Comparison of ENCODE assay signal across 14 cellular contexts in genomic region chr1:205515781-205516253, GRCh38. TPM values are rescaled to one million over a fixed set of nuclear protein-coding genes. Genes with fewer than 3 reads are reported as not detected.
DNase-seq lines count a peak whose midpoint lies in the region; ATAC-seq and TF ChIP-seq lines count a peak whose summit lies in the region.
"Had no signal": no experiment of that assay in that cellular context is flagged by ENCODE, and none has a peak within 500 bp of the region (broad histone marks: within the 10 kb centered on the region; RNA-seq: fewer than 3 reads in every experiment).

No MANE protein-coding gene starts in this region.

- H3K4me1 ChIP-seq in HCT116 (ENCODE audit: control insufficient read depth in 1 of 2, insufficient read depth in 2 of 2, low read length in 2 of 2) (peaks cover 10 to 55% of the 10 kb centered on the region in 2 experiments; a peak in 3 of 4 replicates), spleen (peaks cover 0 to 49% (median 21%) of the 10 kb centered on the region in 6 donors)

- POLR2A ChIA-PET in HCT116 (lab: Charles Lee): no interaction called here

- intact Hi-C loops in HCT116 (cut with micrococcal nuclease): no loop called here
- intact Hi-C loops in spleen (cut with DNase I; ENCODE audit: low total_unique reads): no loop called here

- ATAC-seq in HCT116: peak; percentile 34
- ATAC-seq: CD8-positive, alpha-beta T cell had no signal

- no peak for TF ChIP-seq RAD21 in HCT116 (IDR thresholded peaks at IDR 0.05; ENCODE audit: low read depth)

- CTCF ChIA-PET in HCT116 (lab: Charles Lee): interaction anchor here (1.3 to 2.4 kb wide), 2 partner anchors 8 to 28 kb away, joined by 5 to 10 read pairs; no protein-coding TSS in a partner anchor

- no peaks in the 10 kb centered on the region for H3K9me3 ChIP-seq in HCT116 (ENCODE audit: control insufficient read depth in 1 of 2, insufficient read depth in 1 of 2, low read depth in 1 of 2, low read length in 2 of 2)
- no peaks in the 10 kb centered on the region for H3K9me3 ChIP-seq in spleen

- H3K27me3 ChIP-seq in HCT116 (ENCODE audit: insufficient read depth, low read length) (no peaks in the 10 kb centered on the region), layer of hippocampus (ENCODE audit: control insufficient read depth, insufficient read depth, low read length) (no peaks in the 10 kb centered on the region), spleen (replicated peaks in 1 of 7) (no peaks in the 10 kb centered on the region)

- H3K79me2 ChIP-seq in HCT116 (ENCODE audit: insufficient read depth, low read length): no peaks in the 10 kb centered on the region; the same call in 1 of the 2 replicates

- RAD21 ChIA-PET in HCT116 (lab: Charles Lee; ENCODE audit: low non-redundant PET in 1 of 2, low total read pairs in 2 of 2, uncharacterized antibody in 2 of 2, unreplicated experiment in 2 of 2): no interaction called here

- H3K27ac ChIP-seq in HCT116 (ENCODE audit: low read depth, low read length): peak overlapping the region; percentile 4; the same call in 1 of the 2 replicates
- H3K27ac ChIP-seq in layer of hippocampus (ENCODE audit: low read depth, low read length): peak overlapping the region; percentile 97
- peak overlapping the region in 6 of 8 donors; percentile 51 to 70 (median 63) for H3K27ac ChIP-seq in spleen

- H3K4me2 ChIP-seq in HCT116 (ENCODE audit: low read length): peak overlapping the region; percentile 28

- TF ChIP-seq CTCF in HCT116 (IDR thresholded peaks at IDR 0.05 in 2 of 3, conservative IDR thresholded peaks at IDR 0.05 in 1 of 3; ENCODE audit: borderline replicate concordance in 1 of 3, insufficient read depth in 1 of 3, low read depth in 2 of 3, low read length in 2 of 3) (no peak), spleen (IDR thresholded peaks at IDR 0.05 in 8 of 11, conservative IDR thresholded peaks at IDR 0.05 in 3 of 11) (no peak)

- no peaks in the 10 kb centered on the region for H4K20me1 ChIP-seq in HCT116 (ENCODE audit: insufficient read depth)

- DNase-seq in HCT116 (ENCODE audit: low read depth, low spot score) (no peak), cerebellar cortex (ENCODE audit: low spot score) (peak; percentile 47), spleen (no peak), NCI-H1436 treated with DMSO at 0.1 percent for 48 hours (lab: John Stamatoyannopoulos, UW) (no peak), NCI-H510A (lab: John Stamatoyannopoulos, UW) (no peak)
- DNase-seq in stimulated activated CD4-positive, alpha-beta T cell treated with anti-CD3 and anti-CD28 coated beads, Interleukin-15, amount 100 ng/mL, for 24 hours: no peak
- DNase-seq in activated CD4-positive, alpha-beta T cell treated with anti-CD3 and anti-CD28 coated beads, Interleukin-2, amount 50 U/mL, for 48 hours: no peak
- DNase-seq: activated CD4-positive, alpha-beta memory T cell treated with anti-CD3 and anti-CD28 coated beads, Interleukin-2, amount 10 ng/mL, durations not matched to agents 7 days and 5 days; activated naive CD8-positive, alpha-beta T cell treated with anti-CD3 and anti-CD28 coated beads, Interleukin-2, amount 10 ng/mL, durations not matched to agents 7 days and 5 days; CD8-positive, alpha-beta T cell; HFFc6; NCI-H510A treated with DMSO at 0.1 percent for 48 hours; stimulated activated CD4-positive, alpha-beta T cell treated with anti-CD3 and anti-CD28 coated beads, Interleukin-4, amount 100 ng/mL, for 24 hours had no signal

- H3K9ac ChIP-seq in HCT116 (ENCODE audit: low read length): no peak overlapping the region

- TF ChIP-seq POLR2A in HCT116 (IDR thresholded peaks at IDR 0.05; ENCODE audit: borderline replicate concordance, extremely low read depth, insufficient read depth, insufficient read length): no peak
- TF ChIP-seq POLR2A in spleen (IDR thresholded peaks at IDR 0.05): no peak

- BruUV-seq in HCT116 (replicated peaks; lab: Mats Ljungman, UMichigan): no TSS peak

- WGBS in spleen, 5 donors: 48 to 76% (median 70%) methylated on average over 5 of the region's 5 CpGs

- no peak overlapping the region for H3K4me3 ChIP-seq in HCT116 (replicated peaks in 1 of 2; ENCODE audit: low read depth in 1 of 2, low read length in 2 of 2)
- no peak overlapping the region for H3K4me3 ChIP-seq in spleen

- no peak overlapping the region for H2AFZ ChIP-seq in HCT116 (ENCODE audit: low read depth, low read length, poor library complexity, severe bottlenecking)

- H3K9me2 ChIP-seq in HCT116 (ENCODE audit: insufficient read depth): no peaks in the 10 kb centered on the region

- H3K36me3 ChIP-seq in HCT116 (ENCODE audit: control insufficient read depth in 1 of 2, insufficient read depth in 2 of 2, low read length in 2 of 2): no peaks in the 10 kb centered on the region
- no peaks in the 10 kb centered on the region for H3K36me3 ChIP-seq in spleen

TF ChIP-seq in HCT116, 20 proteins besides CTCF, POLR2A, EP300 and RAD21:
- TF ChIP-seq CEBPB (IDR thresholded peaks at IDR 0.05; ENCODE audit: low read depth) (no peak), SIN3A (IDR thresholded peaks at IDR 0.05; ENCODE audit: low read depth) (no peak), YY1 (IDR thresholded peaks at IDR 0.05; ENCODE audit: extremely low read depth, insufficient replicate concordance, low read depth, low read length) (no peak), SRF (IDR thresholded peaks at IDR 0.05; ENCODE audit: low read depth) (no peak), TCF7L2 (IDR thresholded peaks at IDR 0.05; ENCODE audit: borderline replicate concordance, extremely low read depth, insufficient read depth, insufficient read length) (no peak), CBX3 (IDR thresholded peaks at IDR 0.05; ENCODE audit: low read depth) (no peak), FOSL1 (IDR thresholded peaks at IDR 0.05; ENCODE audit: low read depth) (no peak), SP1 (IDR thresholded peaks at IDR 0.05; ENCODE audit: low read depth) (no peak), ATF3 (IDR thresholded peaks at IDR 0.05) (no peak)

RNA-seq across cellular contexts. Expression of gene CDK18, which starts 11.3 kb away (rescaled TPM):
- total RNA-seq in HCT116 (2021; ENCODE audit: unreplicated experiment) (32.0 TPM), spleen (10 to 100 TPM; 14.1 to 25.3 (median 22.4) TPM)
- polyA plus RNA-seq in HCT116 (2012): 30.5 and 30.7 TPM in 2 replicates
- polyA plus RNA-seq in spleen: 10 to 100 TPM in 1 of 3 donors, 1 to 10 TPM in 2; 3.5 to 15.3 (median 5.5) TPM

RNA-seq across cellular contexts. Expression of gene BLACAT1, which starts 60.0 kb away (rescaled TPM):
- 3.9 TPM for total RNA-seq in HCT116 (2021; ENCODE audit: unreplicated experiment)
- polyA plus RNA-seq in HCT116 (2012): 3.2 and 4.4 TPM in 2 replicates
- total RNA-seq in spleen: under 1 TPM in 5 of 7 donors, not detected in 2; 0.19 to 0.51 (median 0.24) TPM
- under 1 TPM in 1 of 3 donors, not detected in 2; 0.02 TPM for polyA plus RNA-seq in spleen
- total RNA-seq: CD8-positive, alpha-beta T cell; HFFc6 had no signal

Comparison
In these comparisons a context has a peak if more than half of its experiments do, and no peak if none do; other contexts are left out.
1. H3K27ac ChIP-seq: peak in every context shown above with its lines; median percentile 97 in layer of hippocampus; 63 in spleen; 4 in HCT116.